Comparison of ENCODE assay signal across 8 cellular contexts in genomic region chr7:2175514-2175913, GRCh38. TPM values are rescaled to one million over a fixed set of nuclear protein-coding genes. Genes with fewer than 3 reads are reported as not detected.
A peak's percentile ranks its signal among the peaks of the same experiment; 100 is the strongest.
DNase-seq lines count a peak whose midpoint lies in the region; ATAC-seq and TF ChIP-seq lines count a peak whose summit lies in the region.

No MANE protein-coding gene starts in this region.

- peak; percentile 45 for ATAC-seq in body of pancreas
- peak; percentile 82 to 85 for ATAC-seq in right cardiac atrium

- H3K27me3 ChIP-seq in body of pancreas (no peaks in the 10 kb centered on the region), right cardiac atrium (ENCODE audit: control insufficient read depth, insufficient read depth) (no peaks in the 10 kb centered on the region), thyroid gland (no peaks in the 10 kb centered on the region)

- CTCF ChIA-PET in HEK293 (lab: Yijun Ruan, JAX), result interaction anchor here (0.6 to 0.8 kb wide), 3 partner anchors 17 to 38 kb away, joined by 3 to 5 read pairs (median 4); no protein-coding TSS in a partner anchor

- TF ChIP-seq CTCF in HEK293 (tag by site-specific recombination; IDR thresholded peaks at IDR 0.05) (no peak), body of pancreas (IDR thresholded peaks at IDR 0.05) (no peak), thyroid gland (IDR thresholded peaks at IDR 0.05) (no peak)

- H3K4me1 ChIP-seq in HEK293 (ENCODE audit: control insufficient read depth, insufficient read depth, low read length) (peaks cover 6% of the 10 kb centered on the region), body of pancreas (peaks cover 9% of the 10 kb centered on the region), right cardiac atrium (ENCODE audit: control insufficient read depth, insufficient read depth, low read length) (peaks cover 5% of the 10 kb centered on the region), thyroid gland (peaks cover 23 to 30% of the 10 kb centered on the region in 2 donors)

- H3K27ac ChIP-seq in HEK293 (ENCODE audit: extremely low read depth, low read depth, low read length), result no peak overlapping the region
- H3K27ac ChIP-seq in body of pancreas, result no peak overlapping the region
- H3K27ac ChIP-seq in right cardiac atrium (ENCODE audit: low read length), result no peak overlapping the region
- peak overlapping the region in 1 of 3 donors; percentile 29 for H3K27ac ChIP-seq in thyroid gland

- peaks cover 0 to 20% of the 10 kb centered on the region in 2 experiments; a peak in 1 of 3 replicates for H3K36me3 ChIP-seq in HEK293 (ENCODE audit: control insufficient read depth in 2 of 2, insufficient read depth in 1 of 2, low read length in 2 of 2)
- no peaks in the 10 kb centered on the region for H3K36me3 ChIP-seq in body of pancreas (replicated peaks in 1 of 2; ENCODE audit: insufficient read depth in 1 of 2, low read depth in 2 of 2)
- no peaks in the 10 kb centered on the region for H3K36me3 ChIP-seq in thyroid gland

- H3K9me3 ChIP-seq in HEK293 (ENCODE audit: control insufficient read depth, insufficient read depth, low read depth, low read length), result no peaks in the 10 kb centered on the region
- no peaks in the 10 kb centered on the region for H3K9me3 ChIP-seq in body of pancreas
- H3K9me3 ChIP-seq in right cardiac atrium (ENCODE audit: control insufficient read depth, low read length), result no peaks in the 10 kb centered on the region
- no peaks in the 10 kb centered on the region for H3K9me3 ChIP-seq in thyroid gland

- DNase-seq in body of pancreas (peak in 2 of 4 donors; percentile 31 to 38), right cardiac atrium (peak in 1 of 3 donors; percentile 52), thyroid gland (peak; percentile 69 to 73), globus pallidus (ENCODE audit: low spot score) (no peak), activated T-cell treated with anti-CD3 and anti-CD28 coated beads for 4 hours (no peak), middle frontal gyrus (ENCODE audit: extremely low spot score, low spot score) (no peak)
- no peak for DNase-seq in activated CD4-positive, alpha-beta T cell treated with anti-CD3 and anti-CD28 coated beads, Interleukin-2, amount 50 U/mL, for 4 hours

- POLR2A ChIA-PET in HEK293 (lab: Yijun Ruan, JAX), result no interaction called here

- 62 to 81% methylated on average over 2 of the region's 2 CpGs for WGBS in body of pancreas, 2 donors
- WGBS in right cardiac atrium, result 12% methylated on average over 2 of the region's 2 CpGs
- 22 to 26% methylated on average over 2 of the region's 2 CpGs for WGBS in thyroid gland, 2 donors

- intact Hi-C loops in body of pancreas (cut with DNase I) (no loop called here), right cardiac atrium (cut with DNase I) (no loop called here), thyroid gland (cut with DNase I) (no loop called here)

- TF ChIP-seq POLR2A in body of pancreas (IDR thresholded peaks at IDR 0.05) (no peak), thyroid gland (IDR thresholded peaks at IDR 0.05) (no peak)

- H3K4me3 ChIP-seq in HEK293 (ENCODE audit: low read depth, low read length), result no peak overlapping the region
- H3K4me3 ChIP-seq in body of pancreas, result no peak overlapping the region
- no peak overlapping the region for H3K4me3 ChIP-seq in right cardiac atrium (ENCODE audit: low read length)
- H3K4me3 ChIP-seq in thyroid gland (replicated peaks in 1 of 3), result no peak overlapping the region

TF ChIP-seq in HEK293, 187 proteins besides CTCF, POLR2A, EP300 and RAD21:
- TF ChIP-seq ZSCAN16 (tag by site-specific recombination; IDR thresholded peaks at IDR 0.05) (no peak), ZNF449 (tag by site-specific recombination; IDR thresholded peaks at IDR 0.05) (peak; percentile 98), ZSCAN18 (tag by site-specific recombination; IDR thresholded peaks at IDR 0.05) (no peak), PRDM6 (tag by site-specific recombination; IDR thresholded peaks at IDR 0.05) (peak; percentile 71), ZBTB48 (tag by site-specific recombination; IDR thresholded peaks at IDR 0.05) (no peak), OSR2 (tag by site-specific recombination; IDR thresholded peaks at IDR 0.05) (0 out of 2 replicates have a peak, but pooled peaks have one; percentile 16), ZNF488 (tag by site-specific recombination; IDR thresholded peaks at IDR 0.05) (no peak), SALL2 (tag by site-specific recombination; IDR thresholded peaks at IDR 0.05; ENCODE audit: borderline replicate concordance) (no peak), ZBTB17 (tag by site-specific recombination; IDR thresholded peaks at IDR 0.05) (no peak), ZNF274 (IDR thresholded peaks at IDR 0.05; ENCODE audit: low read length) (no peak), ZNF274 (tag by site-specific recombination; IDR thresholded peaks at IDR 0.05; ENCODE audit: borderline replicate concordance) (no peak), ZBTB20 (tag by site-specific recombination; IDR thresholded peaks at IDR 0.05) (no peak)
TF ChIP-seq in HEK293: peak in this region for 3.

RNA-seq across cellular contexts. Expression of gene MAD1L1, which starts 57.2 kb away (rescaled TPM):
- total RNA-seq in body of pancreas, result 10 to 100 TPM; 14.0 to 66.9 TPM
- 10 to 100 TPM; 15.3 to 36.7 (median 29.7) TPM for total RNA-seq in right cardiac atrium
- 41.0 TPM for polyA plus RNA-seq in right cardiac atrium
- total RNA-seq in thyroid gland, result 10 to 100 TPM; 27.4 to 38.6 (median 33.9) TPM

Comparison
In these comparisons a context has a peak if more than half of its experiments do, and no peak if none do; other contexts are left out.
1. DNase-seq: peak in thyroid gland (2 of 2); none in globus pallidus (single experiment), activated T-cell treated with anti-CD3 and anti-CD28 coated beads for 4 hours (single experiment), middle frontal gyrus (single experiment) and activated CD4-positive, alpha-beta T cell treated with anti-CD3 and anti-CD28 coated beads, Interleukin-2, amount 50 U/mL, for 4 hours (0 of 2).